Comparison of ENCODE assay signal across 1 cellular context in the genomic region with DNA sequence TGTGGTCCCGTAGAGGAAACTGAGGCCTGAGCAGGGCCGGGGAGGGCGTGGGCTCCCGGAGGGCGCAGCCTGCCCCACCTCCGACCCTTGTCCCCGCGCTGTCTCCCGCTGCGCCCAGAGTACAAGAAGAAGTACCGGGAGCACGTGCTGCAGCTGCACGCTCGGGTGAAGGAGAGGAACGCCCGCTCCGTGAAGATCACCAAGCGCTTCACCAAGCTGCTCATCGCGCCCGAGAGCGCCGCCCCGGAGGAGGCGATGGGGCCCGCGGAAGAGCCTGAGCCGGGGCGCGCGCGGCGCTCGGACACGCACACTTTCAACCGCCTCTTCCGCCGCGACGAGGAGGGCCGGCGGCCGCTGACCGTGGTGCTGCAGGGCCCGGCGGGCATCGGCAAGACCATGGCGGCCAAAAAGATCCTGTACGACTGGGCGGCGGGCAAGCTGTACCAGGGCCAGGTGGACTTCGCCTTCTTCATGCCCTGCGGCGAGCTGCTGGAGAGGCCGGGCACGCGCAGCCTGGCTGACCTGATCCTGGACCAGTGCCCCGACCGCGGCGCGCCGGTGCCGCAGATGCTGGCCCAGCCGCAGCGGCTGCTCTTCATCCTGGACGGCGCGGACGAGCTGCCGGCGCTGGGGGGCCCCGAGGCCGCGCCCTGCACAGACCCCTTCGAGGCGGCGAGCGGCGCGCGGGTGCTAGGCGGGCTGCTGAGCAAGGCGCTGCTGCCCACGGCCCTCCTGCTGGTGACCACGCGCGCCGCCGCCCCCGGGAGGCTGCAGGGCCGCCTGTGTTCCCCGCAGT.
TF ChIP-seq lines count a peak whose summit lies in the region.

No MANE protein-coding gene starts in this region.

TF ChIP-seq in HepG2, 621 proteins besides CTCF, POLR2A, EP300 and RAD21 (continued from another document and continues in another):
- TF ChIP-seq ATRX (CRISPR knock-in tag; IDR thresholded peaks at IDR 0.05; ENCODE audit: borderline replicate concordance) (no peak), GPN1 (CRISPR knock-in tag; IDR thresholded peaks at IDR 0.05; ENCODE audit: borderline replicate concordance) (no peak), SIN3B (IDR thresholded peaks at IDR 0.05; ENCODE audit: low read length) (no peak), TBX2 (CRISPR knock-in tag; IDR thresholded peaks at IDR 0.05; ENCODE audit: borderline replicate concordance) (peak; percentile 29; the same call in 1 of the 2 replicates), ZNF383 (CRISPR knock-in tag; IDR thresholded peaks at IDR 0.05; ENCODE audit: borderline replicate concordance) (no peak), PAX8 (CRISPR knock-in tag; IDR thresholded peaks at IDR 0.05; ENCODE audit: borderline replicate concordance) (no peak), UBTF (CRISPR knock-in tag; IDR thresholded peaks at IDR 0.05) (peak; percentile 21; the same call in 1 of the 2 replicates), FOXK1 (CRISPR knock-in tag; IDR thresholded peaks at IDR 0.05; ENCODE audit: borderline replicate concordance, low read depth) (no peak), ZZZ3 (CRISPR knock-in tag; IDR thresholded peaks at IDR 0.05; ENCODE audit: borderline replicate concordance) (no peak), SMYD3 (CRISPR knock-in tag; IDR thresholded peaks at IDR 0.05) (no peak), PPARG (CRISPR knock-in tag; conservative IDR thresholded peaks at IDR 0.05) (no peak), MYC (CRISPR knock-in tag; IDR thresholded peaks at IDR 0.05; ENCODE audit: borderline replicate concordance) (peak; percentile 28; the same call in 1 of the 2 replicates), SIX4 (CRISPR knock-in tag; IDR thresholded peaks at IDR 0.05) (no peak), PRDM15 (CRISPR knock-in tag; IDR thresholded peaks at IDR 0.05) (no peak), POLR2AphosphoS5 (IDR thresholded peaks at IDR 0.05; ENCODE audit: low read depth, low read length) (no peak), MIER2 (CRISPR knock-in tag; IDR thresholded peaks at IDR 0.05) (peak; percentile 73), GABPB1 (CRISPR knock-in tag; IDR thresholded peaks at IDR 0.05) (peak; percentile 26; the same call in 1 of the 2 replicates), ZSCAN22 (CRISPR knock-in tag; IDR thresholded peaks at IDR 0.05) (no peak), SYNCRIP (IDR thresholded peaks at IDR 0.05; ENCODE audit: insufficient read depth, low read depth, low read length) (no peak), ATF7 (IDR thresholded peaks at IDR 0.05) (no peak), ATF7 (CRISPR knock-in tag; IDR thresholded peaks at IDR 0.05) (no peak), EED (CRISPR knock-in tag; IDR thresholded peaks at IDR 0.05) (0 out of 2 replicates have a peak, but pooled peaks have one; percentile 22), NFAT5 (CRISPR knock-in tag; IDR thresholded peaks at IDR 0.05) (no peak), KAT2B (IDR thresholded peaks at IDR 0.05; ENCODE audit: borderline replicate concordance, low read depth, low read length) (no peak), ZNF124 (CRISPR knock-in tag; IDR thresholded peaks at IDR 0.05) (no peak), KDM3A (CRISPR knock-in tag; IDR thresholded peaks at IDR 0.05; ENCODE audit: low read depth) (no peak), ZKSCAN8 (CRISPR knock-in tag; IDR thresholded peaks at IDR 0.05; ENCODE audit: borderline replicate concordance) (no peak), RFX5 (IDR thresholded peaks at IDR 0.05; ENCODE audit: low read depth, low read length) (no peak)
- TF ChIP-seq, protein P1, sequence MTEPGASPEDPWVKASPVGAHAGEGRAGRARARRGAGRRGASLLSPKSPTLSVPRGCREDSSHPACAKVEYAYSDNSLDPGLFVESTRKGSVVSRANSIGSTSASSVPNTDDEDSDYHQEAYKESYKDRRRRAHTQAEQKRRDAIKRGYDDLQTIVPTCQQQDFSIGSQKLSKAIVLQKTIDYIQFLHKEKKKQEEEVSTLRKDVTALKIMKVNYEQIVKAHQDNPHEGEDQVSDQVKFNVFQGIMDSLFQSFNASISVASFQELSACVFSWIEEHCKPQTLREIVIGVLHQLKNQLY (CRISPR knock-in tag; IDR thresholded peaks at IDR 0.05) = no peak
- TF ChIP-seq, protein P2, sequence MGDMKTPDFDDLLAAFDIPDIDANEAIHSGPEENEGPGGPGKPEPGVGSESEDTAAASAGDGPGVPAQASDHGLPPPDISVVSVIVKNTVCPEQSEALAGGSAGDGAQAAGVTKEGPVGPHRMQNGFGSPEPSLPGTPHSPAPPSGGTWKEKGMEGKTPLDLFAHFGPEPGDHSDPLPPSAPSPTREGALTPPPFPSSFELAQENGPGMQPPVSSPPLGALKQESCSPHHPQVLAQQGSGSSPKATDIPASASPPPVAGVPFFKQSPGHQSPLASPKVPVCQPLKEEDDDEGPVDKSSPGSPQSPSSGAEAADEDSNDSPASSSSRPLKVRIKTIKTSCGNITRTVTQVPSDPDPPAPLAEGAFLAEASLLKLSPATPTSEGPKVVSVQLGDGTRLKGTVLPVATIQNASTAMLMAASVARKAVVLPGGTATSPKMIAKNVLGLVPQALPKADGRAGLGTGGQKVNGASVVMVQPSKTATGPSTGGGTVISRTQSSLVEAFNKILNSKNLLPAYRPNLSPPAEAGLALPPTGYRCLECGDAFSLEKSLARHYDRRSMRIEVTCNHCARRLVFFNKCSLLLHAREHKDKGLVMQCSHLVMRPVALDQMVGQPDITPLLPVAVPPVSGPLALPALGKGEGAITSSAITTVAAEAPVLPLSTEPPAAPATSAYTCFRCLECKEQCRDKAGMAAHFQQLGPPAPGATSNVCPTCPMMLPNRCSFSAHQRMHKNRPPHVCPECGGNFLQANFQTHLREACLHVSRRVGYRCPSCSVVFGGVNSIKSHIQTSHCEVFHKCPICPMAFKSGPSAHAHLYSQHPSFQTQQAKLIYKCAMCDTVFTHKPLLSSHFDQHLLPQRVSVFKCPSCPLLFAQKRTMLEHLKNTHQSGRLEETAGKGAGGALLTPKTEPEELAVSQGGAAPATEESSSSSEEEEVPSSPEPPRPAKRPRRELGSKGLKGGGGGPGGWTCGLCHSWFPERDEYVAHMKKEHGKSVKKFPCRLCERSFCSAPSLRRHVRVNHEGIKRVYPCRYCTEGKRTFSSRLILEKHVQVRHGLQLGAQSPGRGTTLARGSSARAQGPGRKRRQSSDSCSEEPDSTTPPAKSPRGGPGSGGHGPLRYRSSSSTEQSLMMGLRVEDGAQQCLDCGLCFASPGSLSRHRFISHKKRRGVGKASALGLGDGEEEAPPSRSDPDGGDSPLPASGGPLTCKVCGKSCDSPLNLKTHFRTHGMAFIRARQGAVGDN (CRISPR knock-in tag; IDR thresholded peaks at IDR 0.05) = peak; percentile 69
- TF ChIP-seq, protein P3, sequence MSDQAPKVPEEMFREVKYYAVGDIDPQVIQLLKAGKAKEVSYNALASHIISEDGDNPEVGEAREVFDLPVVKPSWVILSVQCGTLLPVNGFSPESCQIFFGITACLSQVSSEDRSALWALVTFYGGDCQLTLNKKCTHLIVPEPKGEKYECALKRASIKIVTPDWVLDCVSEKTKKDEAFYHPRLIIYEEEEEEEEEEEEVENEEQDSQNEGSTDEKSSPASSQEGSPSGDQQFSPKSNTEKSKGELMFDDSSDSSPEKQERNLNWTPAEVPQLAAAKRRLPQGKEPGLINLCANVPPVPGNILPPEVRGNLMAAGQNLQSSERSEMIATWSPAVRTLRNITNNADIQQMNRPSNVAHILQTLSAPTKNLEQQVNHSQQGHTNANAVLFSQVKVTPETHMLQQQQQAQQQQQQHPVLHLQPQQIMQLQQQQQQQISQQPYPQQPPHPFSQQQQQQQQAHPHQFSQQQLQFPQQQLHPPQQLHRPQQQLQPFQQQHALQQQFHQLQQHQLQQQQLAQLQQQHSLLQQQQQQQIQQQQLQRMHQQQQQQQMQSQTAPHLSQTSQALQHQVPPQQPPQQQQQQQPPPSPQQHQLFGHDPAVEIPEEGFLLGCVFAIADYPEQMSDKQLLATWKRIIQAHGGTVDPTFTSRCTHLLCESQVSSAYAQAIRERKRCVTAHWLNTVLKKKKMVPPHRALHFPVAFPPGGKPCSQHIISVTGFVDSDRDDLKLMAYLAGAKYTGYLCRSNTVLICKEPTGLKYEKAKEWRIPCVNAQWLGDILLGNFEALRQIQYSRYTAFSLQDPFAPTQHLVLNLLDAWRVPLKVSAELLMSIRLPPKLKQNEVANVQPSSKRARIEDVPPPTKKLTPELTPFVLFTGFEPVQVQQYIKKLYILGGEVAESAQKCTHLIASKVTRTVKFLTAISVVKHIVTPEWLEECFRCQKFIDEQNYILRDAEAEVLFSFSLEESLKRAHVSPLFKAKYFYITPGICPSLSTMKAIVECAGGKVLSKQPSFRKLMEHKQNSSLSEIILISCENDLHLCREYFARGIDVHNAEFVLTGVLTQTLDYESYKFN (CRISPR knock-in tag; conservative IDR thresholded peaks at IDR 0.05) = no peak
